ENCODE assay signal across 8 cellular contexts in the genomic region with DNA sequence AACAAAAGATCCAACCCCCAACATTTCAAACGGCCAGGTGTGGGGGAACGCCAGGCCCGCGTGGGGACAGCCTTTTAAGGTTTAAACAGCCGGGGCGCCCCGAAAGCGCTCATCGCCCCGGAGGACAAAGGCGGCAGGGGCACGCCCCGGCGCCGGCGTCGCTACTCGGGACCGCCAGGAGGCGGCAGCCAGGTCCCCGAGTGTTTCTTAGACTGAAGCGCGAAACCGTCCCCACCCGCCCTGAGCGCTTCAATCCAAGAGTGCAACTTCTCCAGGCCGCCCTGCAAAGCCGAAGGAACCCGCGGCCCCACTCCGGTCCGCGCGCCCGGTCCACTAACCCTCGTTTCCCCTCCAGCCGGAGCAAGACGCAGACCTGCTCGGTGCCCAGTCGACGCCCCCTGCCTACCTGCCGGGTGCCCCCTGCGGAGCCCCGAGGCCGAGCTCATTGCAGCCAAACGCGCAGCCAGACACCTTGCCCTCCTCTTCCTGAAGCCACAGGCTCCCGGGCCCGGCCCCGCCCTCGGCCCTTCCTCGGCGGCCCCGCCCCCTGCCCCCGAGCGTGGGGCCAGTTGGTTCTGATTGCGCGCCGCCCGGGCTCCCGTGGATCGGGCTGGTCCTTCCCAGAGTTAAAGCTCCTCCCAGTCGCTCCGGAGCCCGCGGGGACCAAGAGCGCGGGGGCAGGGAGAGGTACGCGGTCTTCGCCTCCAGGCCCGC. TPM values are rescaled to one million over a fixed set of nuclear protein-coding genes. Genes with fewer than 3 reads are reported as not detected.
DNase-seq lines count a peak whose midpoint lies in the region; ATAC-seq and TF ChIP-seq lines count a peak whose summit lies in the region.

A gene (minus strand): TSS at position 496 of the 714 bp plus-strand sequence. CDS start 50 bp downstream, at position 446.

- ATAC-seq in GM18858 (IDR thresholded peaks at IDR 0.05; ENCODE audit: unreplicated experiment), result peak; percentile 55
- ATAC-seq in HG03066 (IDR thresholded peaks at IDR 0.05; ENCODE audit: low read depth, unreplicated experiment), result peak; percentile 77
- ATAC-seq in activated B cell treated with CpG ODN at 0.5 μM for 24 hours (ENCODE audit: low read depth), result peak; percentile 83

- CTCF ChIA-PET in AG04449 (lab: Yijun Ruan, JAX) (interaction anchor here (0.6 to 2.3 kb wide), 12 partner anchors 9 to 278 kb away, joined by 3 to 8 read pairs (median 4); no protein-coding TSS in a partner anchor), activated B cell treated with CpG ODN at 0.5 μM for 24 hours (lab: Charles Lee) (interaction anchor here (1.4 to 2.0 kb wide), 2 partner anchors 27 to 270 kb away, joined by 5 to 7 read pairs; a partner anchor contains a TSS)

- H3K27me3 Mint-ChIP-seq in activated B cell treated with CpG ODN at 0.5 μM for 24 hours, result no peaks in the 10 kb centered on the region

- intact Hi-C loops in activated B cell treated with CpG ODN at 0.5 μM for 24 hours (cut with micrococcal nuclease), result loop anchor here (1.0 to 5.0 kb wide), 8 partner anchors 26 to 289 kb away; a partner anchor contains a TSS

- TF ChIP-seq CTCF in AG04449 (IDR thresholded peaks at IDR 0.05; ENCODE audit: insufficient read depth, low read length, missing control alignments), result peak; percentile 83
- no peak for TF ChIP-seq CTCF in activated B cell treated with CpG ODN at 0.5 μM for 24 hours (IDR thresholded peaks at IDR 0.05)
- TF ChIP-seq CTCF in cardiac fibroblast (IDR thresholded peaks at IDR 0.05; ENCODE audit: low read depth, low read length), result peak; percentile 66

- H3K36me3 Mint-ChIP-seq in activated B cell treated with CpG ODN at 0.5 μM for 24 hours (ENCODE audit: low read depth), result no peaks in the 10 kb centered on the region

- H3K4me1 Mint-ChIP-seq in activated B cell treated with CpG ODN at 0.5 μM for 24 hours, result peaks cover 20% of the 10 kb centered on the region

- peak within 1 kb of the TSS; percentile 93 for H3K4me3 Mint-ChIP-seq in activated B cell treated with CpG ODN at 0.5 μM for 24 hours

- peak within 1 kb of the TSS; percentile 92 for H3K4me3 ChIP-seq in AG04449 (ENCODE audit: low read depth, low read length)
- peak within 1 kb of the TSS; percentile 87 to 91 for H3K4me3 ChIP-seq in cardiac fibroblast (replicated peaks in 1 of 2; ENCODE audit: low read depth in 2 of 2, low read length in 2 of 2)

- H3K27ac Mint-ChIP-seq in activated B cell treated with CpG ODN at 0.5 μM for 24 hours, result peak within 1 kb of the TSS; percentile 76

- DNase-seq in AG04449 (ENCODE audit: low read depth, low spot score), result no peak
- peak; percentile 25 for DNase-seq in NCI-H2171 treated with DMSO at 0.1 percent for 48 hours (lab: John Stamatoyannopoulos, UW)
- DNase-seq in activated B cell treated with CpG ODN at 0.5 μM for 24 hours, result peak; percentile 66
- peak; percentile 73 to 78 for DNase-seq in cardiac fibroblast (ENCODE audit: low read depth in 2 of 2)
- peak; percentile 79 for DNase-seq in iPS-NIHi7 (ENCODE audit: extremely low spot score)
- peak; percentile 49 for DNase-seq in smooth muscle cell of the brain vasculature (ENCODE audit: low read depth, low spot score)

- POLR2A ChIA-PET in AG04449 (lab: Yijun Ruan, JAX) (interaction anchor here (1.2 kb wide), 1 partner anchor 18 kb away, joined by 5 read pairs; no protein-coding TSS in a partner anchor), activated B cell treated with CpG ODN at 0.5 μM for 24 hours (lab: Charles Lee) (interaction anchor here (0.7 to 3.1 kb wide), 4 partner anchors 27 to 270 kb away, joined by 3 to 17 read pairs (median 6); a partner anchor contains a TSS)

- no peaks in the 10 kb centered on the region for H3K9me3 Mint-ChIP-seq in activated B cell treated with CpG ODN at 0.5 μM for 24 hours

RNA-seq across cellular contexts. Expression of the gene that starts here (rescaled TPM):
- total RNA-seq in activated B cell treated with CpG ODN at 0.5 μM for 24 hours, result 5.6 and 7.0 TPM in 2 replicates
